In the genomic region with DNA sequence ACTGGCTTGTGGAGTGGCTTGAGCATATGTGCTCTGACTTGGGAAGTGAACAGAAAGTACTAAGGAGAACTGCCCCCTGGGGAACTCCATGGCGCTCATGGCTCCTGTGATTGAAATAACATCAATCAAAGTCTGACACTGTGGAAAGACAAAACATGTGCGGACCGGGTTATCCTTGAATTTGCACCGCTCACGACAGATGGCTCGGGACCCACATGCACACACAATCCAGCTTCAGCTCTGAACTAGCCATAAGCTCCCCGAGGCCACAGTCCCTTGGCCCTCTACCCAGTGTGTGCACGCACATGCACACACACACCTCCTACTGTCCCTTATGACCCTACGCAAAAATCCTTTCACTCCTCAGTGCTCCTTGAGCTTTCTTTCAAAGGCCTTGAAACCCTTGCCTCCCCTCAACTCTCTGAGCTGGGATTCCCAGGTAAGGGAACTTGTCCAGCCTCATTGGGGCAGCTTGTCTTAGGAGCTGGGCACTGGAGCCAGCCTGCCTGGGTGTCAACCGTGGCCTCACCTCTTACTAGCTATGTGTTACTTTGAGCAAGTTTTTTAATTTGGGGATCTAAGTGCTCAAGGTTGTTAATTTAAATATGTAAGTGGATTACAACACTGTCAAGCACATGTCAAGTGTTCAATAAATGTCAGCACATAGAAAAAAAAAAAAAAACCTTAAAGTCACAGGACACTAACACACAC, we compare ENCODE assay signal across 15 cellular contexts. TPM values are rescaled to one million over a fixed set of nuclear protein-coding genes. Genes with fewer than 3 reads are reported as not detected.
DNase-seq lines count a peak whose midpoint lies in the region; ATAC-seq and TF ChIP-seq lines count a peak whose summit lies in the region.
"Had no signal": no experiment of that assay in that cellular context is flagged by ENCODE, and none has a peak within 500 bp of the region (broad histone marks: within the 10 kb centered on the region; RNA-seq: fewer than 3 reads in every experiment).

No MANE protein-coding gene starts in this region.

- H3K4me3 Mint-ChIP-seq in activated naive CD4-positive, alpha-beta T cell treated with anti-CD3 and anti-CD28 coated beads, Interleukin-2, amount 50 U/mL, for 24 hours: peak overlapping the region; percentile 37
- peak overlapping the region; percentile 71 for H3K4me3 Mint-ChIP-seq in effector memory CD8-positive, alpha-beta T cell
- peak overlapping the region; percentile 81 for H3K4me3 Mint-ChIP-seq in type B pancreatic cell

- H3K27ac ChIP-seq in left ventricle myocardium inferior (replicated peaks) (no peak overlapping the region), brain microvascular endothelial cell (no peak overlapping the region)
- H3K27ac ChIP-seq: right atrium auricular region had no signal

- no peak overlapping the region for H3K4me3 ChIP-seq in left ventricle myocardium inferior
- H3K4me3 ChIP-seq in brain microvascular endothelial cell (ENCODE audit: low read depth, low read length): no peak overlapping the region

- H3K27me3 ChIP-seq in left ventricle myocardium inferior (ENCODE audit: low read depth) (peaks cover 58% of the 10 kb centered on the region), brain microvascular endothelial cell (replicated peaks) (peaks cover 12% of the 10 kb centered on the region)
- H3K27me3 ChIP-seq: right atrium auricular region, thyroid gland had no signal

- TF ChIP-seq CTCF in type B pancreatic cell (conservative IDR thresholded peaks at IDR 0.05): no peak
- TF ChIP-seq CTCF in left ventricle myocardium inferior (IDR thresholded peaks at IDR 0.05; ENCODE audit: borderline replicate concordance): no peak
- TF ChIP-seq CTCF in brain microvascular endothelial cell (IDR thresholded peaks at IDR 0.05; ENCODE audit: low read depth, low read length, missing control alignments): no peak

- H3K36me3 ChIP-seq in left ventricle myocardium inferior: no peaks in the 10 kb centered on the region
- H3K36me3 ChIP-seq in brain microvascular endothelial cell (replicated peaks): no peaks in the 10 kb centered on the region
- H3K36me3 ChIP-seq: right atrium auricular region, thyroid gland had no signal

- no peaks in the 10 kb centered on the region for H3K9me3 ChIP-seq in left ventricle myocardium inferior (replicated peaks)
- H3K9me3 ChIP-seq: right atrium auricular region, thyroid gland had no signal

- intact Hi-C loops in left ventricle myocardium inferior (cut with micrococcal nuclease): no loop called here

- no peaks in the 10 kb centered on the region for H3K27me3 Mint-ChIP-seq in activated naive CD4-positive, alpha-beta T cell treated with anti-CD3 and anti-CD28 coated beads, Interleukin-2, amount 50 U/mL, for 24 hours
- peaks cover 3 to 31% of the 10 kb centered on the region in 2 donors for H3K27me3 Mint-ChIP-seq in effector memory CD8-positive, alpha-beta T cell
- H3K27me3 Mint-ChIP-seq in type B pancreatic cell: peaks cover 17% of the 10 kb centered on the region
- H3K27me3 Mint-ChIP-seq: memory B cell had no signal

- DNase-seq in activated naive CD4-positive, alpha-beta T cell treated with Interleukin-2 at 50 U/mL for 16 hours: no peak
- peak; percentile 88 for DNase-seq in NCI-H524 treated with DMSO at 0.1 percent for 48 hours (lab: John Stamatoyannopoulos, UW)
- no peak for DNase-seq in effector memory CD8-positive, alpha-beta T cell
- no peak for DNase-seq in type B pancreatic cell (ENCODE audit: extremely low spot score, unreplicated experiment)
- no peak for DNase-seq in left ventricle myocardium inferior
- no peak for DNase-seq in brain microvascular endothelial cell
- DNase-seq: SIG-M5, thyroid gland had no signal

- no peak overlapping the region for H3K27ac Mint-ChIP-seq in activated naive CD4-positive, alpha-beta T cell treated with anti-CD3 and anti-CD28 coated beads, Interleukin-2, amount 50 U/mL, for 24 hours
- no peak overlapping the region for H3K27ac Mint-ChIP-seq in effector memory CD8-positive, alpha-beta T cell
- no peak overlapping the region for H3K27ac Mint-ChIP-seq in type B pancreatic cell
- H3K27ac Mint-ChIP-seq: memory B cell had no signal

- no peaks in the 10 kb centered on the region for H3K36me3 Mint-ChIP-seq in activated naive CD4-positive, alpha-beta T cell treated with anti-CD3 and anti-CD28 coated beads, Interleukin-2, amount 50 U/mL, for 24 hours
- H3K36me3 Mint-ChIP-seq in effector memory CD8-positive, alpha-beta T cell (ENCODE audit: insufficient read depth): peaks cover 3% of the 10 kb centered on the region
- H3K36me3 Mint-ChIP-seq in type B pancreatic cell: no peaks in the 10 kb centered on the region
- H3K36me3 Mint-ChIP-seq: memory B cell had no signal

- peaks cover 68% of the 10 kb centered on the region for H3K4me1 Mint-ChIP-seq in activated naive CD4-positive, alpha-beta T cell treated with anti-CD3 and anti-CD28 coated beads, Interleukin-2, amount 50 U/mL, for 24 hours
- H3K4me1 Mint-ChIP-seq in effector memory CD8-positive, alpha-beta T cell (ENCODE audit: low read depth in 2 of 2): peaks cover 7 to 12% of the 10 kb centered on the region in 2 donors
- peaks cover 5% of the 10 kb centered on the region for H3K4me1 Mint-ChIP-seq in type B pancreatic cell (ENCODE audit: unreplicated experiment)

- peaks cover 10% of the 10 kb centered on the region for H3K4me1 ChIP-seq in left ventricle myocardium inferior

- H3K9me3 Mint-ChIP-seq in activated naive CD4-positive, alpha-beta T cell treated with anti-CD3 and anti-CD28 coated beads, Interleukin-2, amount 50 U/mL, for 24 hours: no peaks in the 10 kb centered on the region
- H3K9me3 Mint-ChIP-seq in effector memory CD8-positive, alpha-beta T cell: no peaks in the 10 kb centered on the region
- no peaks in the 10 kb centered on the region for H3K9me3 Mint-ChIP-seq in type B pancreatic cell
- H3K9me3 Mint-ChIP-seq: activated naive CD4-positive, alpha-beta T cell treated with anti-CD3 and anti-CD28 coated beads, Interleukin-2, amount 50 U/mL, for 72 hours; memory B cell had no signal

- in situ Hi-C loops in brain microvascular endothelial cell (cut with HindIII; ENCODE audit: low pct_ligation_motif_present, low sequenced_read_pairs): no loop called here

- no peak for ATAC-seq in effector memory CD8-positive, alpha-beta T cell (replicated peaks)
- no peak for ATAC-seq in HG03378 (IDR thresholded peaks at IDR 0.05; ENCODE audit: unreplicated experiment)

RNA-seq across cellular contexts. Expression of gene MRPS5, which starts 43.6 kb away (rescaled TPM):
- total RNA-seq in type B pancreatic cell (ENCODE audit: low replicate concordance): 67.6 and 70.2 TPM in 2 replicates
- 81.2 TPM for total RNA-seq in left ventricle myocardium inferior

RNA-seq across cellular contexts. Expression of gene MAL, which starts 52.5 kb away (rescaled TPM):
- total RNA-seq in type B pancreatic cell (ENCODE audit: low replicate concordance) (205 and 250 TPM in 2 replicates), left ventricle myocardium inferior (4.4 TPM)
- total RNA-seq: fibroblast of villous mesenchyme, H4 had no signal

Comparison
In these comparisons a context has a peak if more than half of its experiments do, and no peak if none do; other contexts are left out.
1. RNA of gene MAL, which starts 52.5 kb away (total RNA-seq): 205 to 250 TPM in type B pancreatic cell; 4.4 TPM in left ventricle myocardium inferior (single experiment); every median in the first group is over 10 times any median in the second.
2. Peak in every context shown above with its lines, with median percentiles within 50 percentile points of each other: H3K4me3 Mint-ChIP-seq.